Comparison of ENCODE assay signal across 9 cellular contexts in genomic region chr12:109097140-109097434, GRCh38.
DNase-seq lines count a peak whose midpoint lies in the region; TF ChIP-seq lines count a peak whose summit lies in the region.
"Had no signal": no experiment of that assay in that cellular context is flagged by ENCODE, and none has a peak within 500 bp of the region (broad histone marks: within the 10 kb centered on the region; RNA-seq: fewer than 3 reads in every experiment).

No MANE protein-coding gene starts in this region.

- H3K9me3 Mint-ChIP-seq in T-helper 2 cell treated with Interferon-gamma antibody and Interleukin-4, amounts not matched to agents 5 μg/mL and 100 μg/mL, for 36 hours: no peaks in the 10 kb centered on the region

- H3K4me3 ChIP-seq in epithelial cell of esophagus (ENCODE audit: low read length) (peak overlapping the region; percentile 50), skin epidermis (peak overlapping the region in 4 of 7 experiments; percentile 59 to 85 (median 76))

- H3K27ac ChIP-seq in RWPE1 (peak overlapping the region; percentile 90), skin epidermis (no peak overlapping the region)
- H3K27ac ChIP-seq: pancreas had no signal

- H3K4me1 Mint-ChIP-seq in T-helper 2 cell treated with Interferon-gamma antibody and Interleukin-4, amounts not matched to agents 5 μg/mL and 100 μg/mL, for 36 hours (ENCODE audit: low read depth): peaks cover 30% of the 10 kb centered on the region

- no peak for DNase-seq in T-helper 2 cell treated with Interferon-gamma antibody and Interleukin-4, amounts not matched to agents 5 μg/mL and 100 μg/mL, for 36 hours (ENCODE audit: low spot score)
- DNase-seq in T-helper 2 cell (no peak), RWPE1 (ENCODE audit: low spot score) (no peak), epithelial cell of esophagus (ENCODE audit: low read depth) (no peak), GM19240 (ENCODE audit: insufficient read length, low spot score) (no peak), NCI-H2227 (lab: John Stamatoyannopoulos, UW; ENCODE audit: unreplicated experiment) (no peak), SHP77 treated with DMSO at 0.1 percent for 48 hours (lab: John Stamatoyannopoulos, UW) (no peak)

- H3K27ac Mint-ChIP-seq in T-helper 2 cell treated with Interferon-gamma antibody and Interleukin-4, amounts not matched to agents 5 μg/mL and 100 μg/mL, for 36 hours: no peak overlapping the region

- POLR2A ChIA-PET in RWPE1 (lab: Yijun Ruan, JAX; ENCODE audit: low non-redundant PET): no interaction called here

- H3K36me3 Mint-ChIP-seq in T-helper 2 cell treated with Interferon-gamma antibody and Interleukin-4, amounts not matched to agents 5 μg/mL and 100 μg/mL, for 36 hours (ENCODE audit: low read depth): peaks cover 28% of the 10 kb centered on the region

- TF ChIP-seq CTCF in RWPE1 (conservative IDR thresholded peaks at IDR 0.05; ENCODE audit: low read depth): no peak
- TF ChIP-seq CTCF in epithelial cell of esophagus (IDR thresholded peaks at IDR 0.05; ENCODE audit: insufficient read depth, low read depth, low read length, missing control alignments): no peak

- H3K27me3 Mint-ChIP-seq in T-helper 2 cell treated with Interferon-gamma antibody and Interleukin-4, amounts not matched to agents 5 μg/mL and 100 μg/mL, for 36 hours (ENCODE audit: low read depth): no peaks in the 10 kb centered on the region

- H3K4me3 Mint-ChIP-seq in T-helper 2 cell treated with Interferon-gamma antibody and Interleukin-4, amounts not matched to agents 5 μg/mL and 100 μg/mL, for 36 hours: peak overlapping the region; percentile 91

- CTCF ChIA-PET in RWPE1 (lab: Yijun Ruan, JAX): interaction anchor here (0.6 kb wide), 2 partner anchors 11 to 282 kb away, joined by 3 read pairs; no protein-coding TSS in a partner anchor
